8 cellular contexts compared by ENCODE assay signal in genomic region chr2:102619414-102620319, GRCh38. TPM values are rescaled to one million over a fixed set of nuclear protein-coding genes. Genes with fewer than 3 reads are reported as not detected.
DNase-seq lines count a peak whose midpoint lies in the region; ATAC-seq, FAIRE-seq and TF ChIP-seq lines count a peak whose summit lies in the region.

Gene SLC9A2 (plus strand): TSS chr2:102619553. CDS start chr2:102619849, 296 bp downstream.

- H3K27me3 ChIP-seq in MG63 (peaks cover 41% of the 10 kb centered on the region), ascending aorta (no peaks in the 10 kb centered on the region), iPS-20b (ENCODE audit: insufficient read depth, low read length) (peaks cover 77% of the 10 kb centered on the region), small intestine (ENCODE audit: control insufficient read depth in 2 of 2, insufficient read depth in 2 of 2, low read length in 2 of 2) (peaks cover 0 to 15% of the 10 kb centered on the region in 2 donors), SJCRH30 (0 out of 2 replicates have a peak, but pooled peaks cover 9% of the 10 kb centered on the region)

- no peak for ATAC-seq in HG02678 (IDR thresholded peaks at IDR 0.05; ENCODE audit: unreplicated experiment)

- peak within 1 kb of the TSS; percentile 39 for H3K4me3 ChIP-seq in MG63
- peak within 1 kb of the TSS; percentile 61 to 68 for H3K4me3 ChIP-seq in ascending aorta
- peak within 1 kb of the TSS; percentile 64 for H3K4me3 ChIP-seq in iPS-20b (ENCODE audit: low read length)
- H3K4me3 ChIP-seq in small intestine (ENCODE audit: low read depth in 1 of 2, low read length in 2 of 2): peak within 1 kb of the TSS; percentile 34 to 64
- no peak within 1 kb of the TSS for H3K4me3 ChIP-seq in SJCRH30

- no peak for TF ChIP-seq CTCF in ascending aorta (IDR thresholded peaks at IDR 0.05)

- intact Hi-C loops in ascending aorta (cut with DNase I): no loop called here

- no peak for FAIRE-seq in small intestine (lab: Jason Lieb, UNC)

- H3K9ac ChIP-seq in iPS-20b (ENCODE audit: low read depth, low read length): no peak within 1 kb of the TSS

- H3K9me3 ChIP-seq in MG63 (no peaks in the 10 kb centered on the region), ascending aorta (no peaks in the 10 kb centered on the region), iPS-20b (ENCODE audit: insufficient read depth, low read depth, low read length) (no peaks in the 10 kb centered on the region), small intestine (ENCODE audit: control insufficient read depth, low read depth) (no peaks in the 10 kb centered on the region), SJCRH30 (replicated peaks) (no peaks in the 10 kb centered on the region)

- WGBS in small intestine, 3 donors: 1 to 4% (median 2%) methylated on average over 66 to 85 of the region's 85 CpGs

- DNase-seq in DMS53 (lab: John Stamatoyannopoulos, UW): peak; percentile 89
- DNase-seq in MG63: peak; percentile 16
- DNase-seq in ascending aorta (ENCODE audit: low spot score in 2 of 2): no peak
- peak; percentile 60 for DNase-seq in small intestine
- DNase-seq in NCI-H2171 (lab: John Stamatoyannopoulos, UW): no peak
- DNase-seq in SJCRH30: no peak

- no peaks in the 10 kb centered on the region for H3K36me3 ChIP-seq in MG63
- no peaks in the 10 kb centered on the region for H3K36me3 ChIP-seq in ascending aorta
- no peaks in the 10 kb centered on the region for H3K36me3 ChIP-seq in iPS-20b (ENCODE audit: insufficient read depth, low read depth, low read length)
- H3K36me3 ChIP-seq in small intestine (ENCODE audit: control insufficient read depth in 2 of 2, insufficient read depth in 2 of 2, low read length in 2 of 2): no peaks in the 10 kb centered on the region
- no peaks in the 10 kb centered on the region for H3K36me3 ChIP-seq in SJCRH30

- no peak within 1 kb of the TSS for H3K27ac ChIP-seq in ascending aorta
- no peak within 1 kb of the TSS for H3K27ac ChIP-seq in iPS-20b (ENCODE audit: low read length)
- peak within 1 kb of the TSS in 1 of 2 donors; percentile 68 for H3K27ac ChIP-seq in small intestine (ENCODE audit: low read depth in 1 of 2, low read length in 1 of 2)
- no peak within 1 kb of the TSS for H3K27ac ChIP-seq in SJCRH30

- peaks cover 0 to 8% of the 10 kb centered on the region in 2 donors for H3K4me1 ChIP-seq in ascending aorta
- H3K4me1 ChIP-seq in iPS-20b (ENCODE audit: insufficient read depth, low read length): no peaks in the 10 kb centered on the region; the same call in 1 of the 2 replicates
- peaks cover 0 to 4% of the 10 kb centered on the region in 2 donors for H3K4me1 ChIP-seq in small intestine (ENCODE audit: control insufficient read depth in 2 of 2, insufficient read depth in 1 of 2, low read depth in 1 of 2, low read length in 1 of 2)
- no peaks in the 10 kb centered on the region for H3K4me1 ChIP-seq in SJCRH30

RNA-seq across cellular contexts. Expression of gene SLC9A2, which starts in this region (rescaled TPM):
- total RNA-seq in MG63 (2014; rRNA removed; shearing (Covaris generic); ENCODE audit: low replicate concordance): not detected in 2 replicates
- not detected for total RNA-seq in ascending aorta
- 1 to 10 TPM; 1.4 to 4.7 (median 3.5) TPM for polyA plus RNA-seq in small intestine
- total RNA-seq in SJCRH30 (2014; rRNA removed; shearing (Covaris generic)): 0.10 TPM in 2 replicates

Comparison
In these comparisons a context has a peak if more than half of its experiments do, and no peak if none do; other contexts are left out.
1. Peak in DNase-seq and H3K4me3 ChIP-seq in MG63; RNA of the gene not detected or under 1 TPM.
2. DNase-seq: peak in DMS53 (single experiment) and small intestine (single experiment); none in ascending aorta (0 of 2), NCI-H2171 (single experiment) and SJCRH30 (0 of 2).